In the genomic region with DNA sequence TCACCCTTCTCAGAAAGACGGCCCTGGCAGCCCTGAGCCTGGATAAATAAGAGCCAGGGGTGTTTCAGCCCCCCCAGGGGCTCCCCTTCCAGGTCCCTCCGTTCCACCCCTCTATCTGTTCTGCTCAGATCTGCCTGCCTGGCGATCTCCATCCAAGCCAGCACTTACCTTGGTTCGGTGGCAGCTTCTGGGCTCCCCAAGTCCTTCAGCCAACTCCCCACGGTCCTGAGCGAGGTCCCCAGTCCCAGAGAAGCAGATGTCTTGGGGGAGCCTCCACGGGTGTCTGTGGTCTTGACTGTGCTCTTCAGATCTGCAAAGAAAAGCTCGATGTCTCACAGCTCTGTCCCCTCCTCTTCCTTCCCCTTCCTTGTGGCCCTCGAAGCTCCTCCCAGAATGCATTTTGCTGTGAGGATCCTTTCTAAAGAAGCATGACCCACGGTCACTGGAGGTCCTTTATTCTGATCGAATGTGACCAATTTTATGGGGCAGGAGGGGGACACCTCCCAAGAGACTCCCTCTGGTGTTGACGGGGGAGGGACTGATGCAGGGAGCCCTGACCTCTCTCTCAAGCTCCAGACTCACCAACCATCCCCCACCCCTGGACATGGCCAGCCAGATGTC, we compare ENCODE assay signal across 8 cellular contexts. TPM values are rescaled to one million over a fixed set of nuclear protein-coding genes. Genes with fewer than 3 reads are reported as not detected.
DNase-seq lines count a peak whose midpoint lies in the region; ATAC-seq, FAIRE-seq and TF ChIP-seq lines count a peak whose summit lies in the region.

A gene with protein sequence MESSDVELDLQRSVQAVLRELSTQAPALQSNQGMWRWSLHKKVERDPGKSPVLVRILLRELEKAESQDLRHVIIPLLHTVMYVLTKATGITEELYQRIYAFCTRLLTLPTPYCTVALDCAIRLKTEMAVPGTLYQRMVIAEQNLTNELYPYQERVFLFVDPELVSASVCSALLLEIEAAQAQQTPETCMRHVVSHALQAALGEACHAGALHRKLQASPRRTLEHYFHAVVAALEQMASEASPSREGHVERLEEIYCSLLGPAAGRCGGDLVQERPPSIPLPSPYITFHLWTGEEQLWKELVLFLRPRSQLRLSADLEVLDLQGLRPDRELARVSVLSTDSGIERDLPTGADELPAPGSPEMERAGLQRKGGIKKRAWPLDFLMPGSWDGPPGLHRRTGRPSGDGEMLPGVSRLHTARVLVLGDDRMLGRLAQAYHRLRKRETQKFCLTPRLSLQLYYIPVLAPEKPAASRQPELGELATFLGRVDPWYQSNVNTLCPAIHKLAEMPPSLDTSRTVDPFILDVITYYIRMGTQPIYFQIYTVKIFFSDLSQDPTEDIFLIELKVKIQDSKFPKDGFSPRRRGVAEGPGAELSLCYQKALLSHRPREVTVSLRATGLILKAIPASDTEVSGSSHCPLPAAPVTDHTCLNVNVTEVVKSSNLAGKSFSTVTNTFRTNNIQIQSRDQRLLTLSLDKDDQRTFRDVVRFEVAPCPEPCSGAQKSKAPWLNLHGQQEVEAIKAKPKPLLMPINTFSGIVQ (minus strand): TSS at position 314 of the 621 bp plus-strand sequence. CDS start 17,880 bp downstream, outside the sequence.

- H3K36me3 Mint-ChIP-seq in activated CD4-positive, alpha-beta memory T cell treated with anti-CD3 and anti-CD28 coated beads, Interleukin-2, amount 10 ng/mL, durations not matched to agents 7 days and 5 days (ENCODE audit: low read depth), result no peaks in the 10 kb centered on the region
- no peaks in the 10 kb centered on the region for H3K36me3 Mint-ChIP-seq in Caco-2 (ENCODE audit: insufficient read depth, unreplicated experiment)

- no TSS peak for BruUV-seq in Caco-2 (replicated peaks; lab: Mats Ljungman, UMichigan)

- CTCF ChIA-PET in activated CD4-positive, alpha-beta memory T cell treated with anti-CD3 and anti-CD28 coated beads, Interleukin-2, amount 10 ng/mL, durations not matched to agents 7 days and 5 days (lab: Charles Lee), result interaction anchor here (0.6 kb wide), 1 partner anchor 11 kb away, joined by 3 read pairs; no protein-coding TSS in a partner anchor
- CTCF ChIA-PET in Caco-2 (lab: Charles Lee), result no interaction called here

- H3K4me3 ChIP-seq in mononuclear cell (ENCODE audit: low read length) (peak within 1 kb of the TSS; percentile 39), Caco-2 (ENCODE audit: low read depth, low read length) (no peak within 1 kb of the TSS)

- H3K9me3 Mint-ChIP-seq in activated CD4-positive, alpha-beta memory T cell treated with anti-CD3 and anti-CD28 coated beads, Interleukin-2, amount 10 ng/mL, durations not matched to agents 7 days and 5 days, result no peaks in the 10 kb centered on the region
- no peaks in the 10 kb centered on the region for H3K9me3 Mint-ChIP-seq in Caco-2 (ENCODE audit: unreplicated experiment)

- no peak for TF ChIP-seq CTCF in Caco-2 (IDR thresholded peaks at IDR 0.05; ENCODE audit: insufficient read depth in 1 of 2, low read depth in 1 of 2, low read length in 1 of 2, severe bottlenecking in 1 of 2, unreplicated experiment in 1 of 2)

- no peaks in the 10 kb centered on the region for H3K9me3 ChIP-seq in mononuclear cell (ENCODE audit: low read depth, low read length)
- no peaks in the 10 kb centered on the region for H3K9me3 ChIP-seq in Caco-2

- peak; percentile 98 for FAIRE-seq in GM19239 (lab: Jason Lieb, UNC)

- peaks cover 37% of the 10 kb centered on the region for H3K4me1 ChIP-seq in mononuclear cell (ENCODE audit: insufficient read depth, low read length)
- peaks cover 9% of the 10 kb centered on the region for H3K4me1 ChIP-seq in Caco-2

- DNase-seq in GDM1 (lab: John Stamatoyannopoulos, UW) (peak; percentile 60), GM19239 (ENCODE audit: insufficient read length, low spot score) (peak; percentile 42), Caco-2 (no peak), COLO668 (lab: John Stamatoyannopoulos, UW; ENCODE audit: unreplicated experiment) (no peak), KG1 (lab: John Stamatoyannopoulos, UW) (no peak)
- DNase-seq in activated CD4-positive, alpha-beta memory T cell treated with anti-CD3 and anti-CD28 coated beads, Interleukin-2, amount 10 ng/mL, durations not matched to agents 7 days and 5 days, result peak; percentile 18

- POLR2A ChIA-PET in activated CD4-positive, alpha-beta memory T cell treated with anti-CD3 and anti-CD28 coated beads, Interleukin-2, amount 10 ng/mL, durations not matched to agents 7 days and 5 days (lab: Charles Lee), result interaction anchor here (0.6 to 1.0 kb wide), 3 partner anchors 10 to 1833 kb away, joined by 4 to 5 read pairs (median 4); no protein-coding TSS in a partner anchor
- POLR2A ChIA-PET in Caco-2 (lab: Charles Lee), result no interaction called here

- H3K4me3 Mint-ChIP-seq in activated CD4-positive, alpha-beta memory T cell treated with anti-CD3 and anti-CD28 coated beads, Interleukin-2, amount 10 ng/mL, durations not matched to agents 7 days and 5 days, result peak within 1 kb of the TSS; percentile 69
- H3K4me3 Mint-ChIP-seq in Caco-2 (ENCODE audit: unreplicated experiment), result no peak within 1 kb of the TSS

- H3K27me3 ChIP-seq in mononuclear cell (ENCODE audit: insufficient read depth, low read length), result no peaks in the 10 kb centered on the region
- no peaks in the 10 kb centered on the region for H3K27me3 ChIP-seq in Caco-2 (replicated peaks; ENCODE audit: control insufficient read depth, insufficient read depth, low read length)

- no peak for ATAC-seq in HG03354 (IDR thresholded peaks at IDR 0.05; ENCODE audit: poor library complexity, severe bottlenecking, unreplicated experiment)

- H3K36me3 ChIP-seq in Caco-2 (ENCODE audit: control insufficient read depth, insufficient read depth, low read length), result no peaks in the 10 kb centered on the region

- intact Hi-C loops in Caco-2 (cut with micrococcal nuclease; ENCODE audit: unreplicated experiment), result no loop called here

- peaks cover 27% of the 10 kb centered on the region for H3K4me1 Mint-ChIP-seq in activated CD4-positive, alpha-beta memory T cell treated with anti-CD3 and anti-CD28 coated beads, Interleukin-2, amount 10 ng/mL, durations not matched to agents 7 days and 5 days
- H3K4me1 Mint-ChIP-seq in Caco-2 (ENCODE audit: low read depth, unreplicated experiment), result no peaks in the 10 kb centered on the region

- H3K27me3 Mint-ChIP-seq in activated CD4-positive, alpha-beta memory T cell treated with anti-CD3 and anti-CD28 coated beads, Interleukin-2, amount 10 ng/mL, durations not matched to agents 7 days and 5 days, result peaks cover 3% of the 10 kb centered on the region
- H3K27me3 Mint-ChIP-seq in Caco-2 (ENCODE audit: insufficient read depth, unreplicated experiment), result no peaks in the 10 kb centered on the region

- H3K27ac Mint-ChIP-seq in activated CD4-positive, alpha-beta memory T cell treated with anti-CD3 and anti-CD28 coated beads, Interleukin-2, amount 10 ng/mL, durations not matched to agents 7 days and 5 days, result peak within 1 kb of the TSS; percentile 42
- H3K27ac Mint-ChIP-seq in Caco-2 (ENCODE audit: unreplicated experiment), result no peak within 1 kb of the TSS

RNA-seq across cellular contexts. Expression of the gene that starts here (rescaled TPM):
- total RNA-seq in activated CD4-positive, alpha-beta memory T cell treated with anti-CD3 and anti-CD28 coated beads, Interleukin-2, amount 10 ng/mL, durations not matched to agents 7 days and 5 days, result 1 to 10 TPM; 2.0 to 2.2 TPM
- 1.5 TPM for total RNA-seq in mononuclear cell
- total RNA-seq in Caco-2 (2022), result not detected in 2 replicates

Comparison
In these comparisons a context has a peak if more than half of its experiments do, and no peak if none do; other contexts are left out.
1. DNase-seq: peak in GDM1 (single experiment), GM19239 (single experiment) and activated CD4-positive, alpha-beta memory T cell treated with anti-CD3 and anti-CD28 coated beads, Interleukin-2, amount 10 ng/mL, durations not matched to agents 7 days and 5 days (single experiment); none in Caco-2 (0 of 2), COLO668 (single experiment) and KG1 (single experiment).